Comparison of ENCODE assay signal across 13 cellular contexts in genomic region chr19:46608581-46609345, GRCh38. TPM values are rescaled to one million over a fixed set of nuclear protein-coding genes. Genes with fewer than 3 reads are reported as not detected.
DNase-seq lines count a peak whose midpoint lies in the region; ATAC-seq and TF ChIP-seq lines count a peak whose summit lies in the region.
"Had no signal": no experiment of that assay in that cellular context is flagged by ENCODE, and none has a peak within 500 bp of the region (broad histone marks: within the 10 kb centered on the region; RNA-seq: fewer than 3 reads in every experiment).

No MANE protein-coding gene starts in this region.

- no peak for TF ChIP-seq POLR2A in breast epithelium (IDR thresholded peaks at IDR 0.05)

- H3K36me3 Mint-ChIP-seq in MCF 10A (ENCODE audit: insufficient read depth, unreplicated experiment), result peaks cover 54% of the 10 kb centered on the region
- H3K36me3 Mint-ChIP-seq in stimulated activated naive B cell treated with anti-CD40 and anti-IgM and Interleukin-4, amounts not matched to agents 10 μg/mL and 1 μg/mL and 100 μg/mL, for 72 hours, result peaks cover 55 to 64% of the 10 kb centered on the region in 2 donors

- H3K4me1 Mint-ChIP-seq in MCF 10A (ENCODE audit: insufficient read depth, unreplicated experiment), result no peaks in the 10 kb centered on the region
- peaks cover 40 to 47% of the 10 kb centered on the region in 2 donors for H3K4me1 Mint-ChIP-seq in stimulated activated naive B cell treated with anti-CD40 and anti-IgM and Interleukin-4, amounts not matched to agents 10 μg/mL and 1 μg/mL and 100 μg/mL, for 72 hours

- H3K27ac ChIP-seq in breast epithelium (no peak overlapping the region), colonic mucosa (no peak overlapping the region)
- H3K27ac ChIP-seq: left lung had no signal

- H3K4me1 ChIP-seq in breast epithelium (peaks cover 0 to 3% of the 10 kb centered on the region in 2 donors), colonic mucosa (peaks cover 3% of the 10 kb centered on the region)

- no peaks in the 10 kb centered on the region for H3K9me3 Mint-ChIP-seq in MCF 10A (ENCODE audit: unreplicated experiment)
- H3K9me3 Mint-ChIP-seq in stimulated activated naive B cell treated with anti-CD40 and anti-IgM and Interleukin-4, amounts not matched to agents 10 μg/mL and 1 μg/mL and 100 μg/mL, for 72 hours, result no peaks in the 10 kb centered on the region
- H3K9me3 Mint-ChIP-seq: effector memory CD8-positive, alpha-beta T cell had no signal

- H3K27me3 ChIP-seq in breast epithelium, result no peaks in the 10 kb centered on the region
- H3K27me3 ChIP-seq in colonic mucosa, result no peaks in the 10 kb centered on the region
- H3K27me3 ChIP-seq: left lung had no signal

- BruUV-seq in MCF 10A (replicated peaks; lab: Mats Ljungman, UMichigan), result TSS peak; percentile 55

- no peak overlapping the region for H3K27ac Mint-ChIP-seq in MCF 10A (ENCODE audit: low read depth, unreplicated experiment)
- peak overlapping the region; percentile 4 for H3K27ac Mint-ChIP-seq in stimulated activated naive B cell treated with anti-CD40 and anti-IgM and Interleukin-4, amounts not matched to agents 10 μg/mL and 1 μg/mL and 100 μg/mL, for 72 hours

- H3K27me3 Mint-ChIP-seq in MCF 10A (ENCODE audit: insufficient read depth, unreplicated experiment), result no peaks in the 10 kb centered on the region
- H3K27me3 Mint-ChIP-seq in stimulated activated naive B cell treated with anti-CD40 and anti-IgM and Interleukin-4, amounts not matched to agents 10 μg/mL and 1 μg/mL and 100 μg/mL, for 72 hours, result no peaks in the 10 kb centered on the region
- H3K27me3 Mint-ChIP-seq: effector memory CD8-positive, alpha-beta T cell had no signal

- intact Hi-C loops in MCF 10A (cut with micrococcal nuclease), result no loop called here
- intact Hi-C loops in breast epithelium (cut with DNase I; ENCODE audit: low total_unique reads), result no loop called here
- intact Hi-C loops in colonic mucosa (cut with DNase I), result no loop called here

- CTCF ChIA-PET in MCF 10A (lab: Yijun Ruan, JAX), result interaction anchor here (0.6 to 1.4 kb wide), 2 partner anchors 21 to 54 kb away, joined by 3 read pairs; no protein-coding TSS in a partner anchor

- no peaks in the 10 kb centered on the region for H3K36me3 ChIP-seq in breast epithelium
- H3K36me3 ChIP-seq in colonic mucosa, result peaks cover 30% of the 10 kb centered on the region

- no peak for ATAC-seq in stimulated activated naive B cell treated with anti-CD40 and anti-IgM and Interleukin-4, amounts not matched to agents 10 μg/mL and 1 μg/mL and 100 μg/mL, for 72 hours (replicated peaks)
- ATAC-seq: activated CD4-positive, CD25-positive, alpha-beta regulatory T cell treated with anti-CD3 and anti-CD28 coated beads, Interleukin-2, amount 50 U/mL, for 24 hours; effector memory CD8-positive, alpha-beta T cell; left lung had no signal

- TF ChIP-seq CTCF in MCF 10A (IDR thresholded peaks at IDR 0.05; ENCODE audit: unreplicated experiment) (no peak), breast epithelium (IDR thresholded peaks at IDR 0.05) (no peak), colonic mucosa (IDR thresholded peaks at IDR 0.05) (no peak)

- H3K9ac ChIP-seq in colonic mucosa (ENCODE audit: low read depth in 2 of 2, low read length in 2 of 2), result no peak overlapping the region

- no peak overlapping the region for H3K4me3 Mint-ChIP-seq in MCF 10A (ENCODE audit: unreplicated experiment)
- no peak overlapping the region for H3K4me3 Mint-ChIP-seq in stimulated activated naive B cell treated with anti-CD40 and anti-IgM and Interleukin-4, amounts not matched to agents 10 μg/mL and 1 μg/mL and 100 μg/mL, for 72 hours
- H3K4me3 Mint-ChIP-seq: effector memory CD8-positive, alpha-beta T cell had no signal

- H3K9me3 ChIP-seq in breast epithelium (no peaks in the 10 kb centered on the region), colonic mucosa (no peaks in the 10 kb centered on the region)
- H3K9me3 ChIP-seq: left lung had no signal

- no peak overlapping the region for H3K4me3 ChIP-seq in breast epithelium
- no peak overlapping the region for H3K4me3 ChIP-seq in colonic mucosa
- H3K4me3 ChIP-seq: left lung had no signal

- POLR2A ChIA-PET in MCF 10A (lab: Yijun Ruan, JAX), result interaction anchor here (0.6 kb wide), 1 partner anchor 299 kb away, joined by 3 read pairs; no protein-coding TSS in a partner anchor

- no peak for DNase-seq in MCF 10A (ENCODE audit: unreplicated experiment)
- DNase-seq in breast epithelium (ENCODE audit: low spot score in 2 of 2), result no peak
- peak; percentile 12 for DNase-seq in colonic mucosa
- no peak for DNase-seq in stimulated activated naive B cell treated with anti-CD40 and anti-IgM and Interleukin-4, amounts not matched to agents 10 μg/mL and 1 μg/mL and 100 μg/mL, for 72 hours
- no peak for DNase-seq in NCI-H2081 treated with DMSO at 0.1 percent for 48 hours (lab: John Stamatoyannopoulos, UW)
- DNase-seq in DMS79 (lab: John Stamatoyannopoulos, UW), result no peak
- DNase-seq: effector memory CD8-positive, alpha-beta T cell; EL; NCI-H2107 had no signal

RNA-seq across cellular contexts. Expression of gene CALM3, which starts 7.6 kb away (rescaled TPM):
- total RNA-seq in MCF 10A (2022), result 103 and 120 TPM in 2 replicates
- total RNA-seq in breast epithelium, result 100 to 1,000 TPM in 1 of 3 donors, 10 to 100 TPM in 2; 85.9 to 129 (median 86.6) TPM
- total RNA-seq in colonic mucosa, result 100 to 1,000 TPM; 309 to 444 TPM

RNA-seq across cellular contexts. Expression of gene PTGIR, which starts 16.1 kb away (rescaled TPM):
- not detected in 2 replicates for total RNA-seq in MCF 10A (2022)
- total RNA-seq in breast epithelium, result 1 to 10 TPM in 2 of 3 donors, under 1 TPM in 1; 0.29 to 6.9 (median 1.3) TPM
- under 1 TPM; 0.82 TPM for total RNA-seq in colonic mucosa

RNA-seq across cellular contexts. Expression of gene GNG8, which starts 27.2 kb away (rescaled TPM):
- total RNA-seq in MCF 10A (2022), result not detected in 2 replicates
- total RNA-seq in breast epithelium, result not detected
- not detected for total RNA-seq in colonic mucosa
- total RNA-seq: left lung, M059J, omental fat pad had no signal

RNA-seq across cellular contexts. Expression of gene DACT3, which starts 52.2 kb away (rescaled TPM):
- total RNA-seq in MCF 10A (2022) (0.09 TPM in 1 of 2 replicates, not detected in the other), breast epithelium (1 to 10 TPM in 2 of 3 donors, under 1 TPM in 1; 0.48 to 3.9 (median 1.9) TPM), colonic mucosa (1 to 10 TPM; 1.6 to 5.3 TPM)
